In genomic region chr10:75505293-75505692, GRCh38 we compare ENCODE assay signal across 28 cellular contexts.
"Had no signal": no experiment of that assay in that cellular context is flagged by ENCODE, and none has a peak within 500 bp of the region (broad histone marks: within the 10 kb centered on the region; RNA-seq: fewer than 3 reads in every experiment).

No MANE protein-coding gene starts in this region.

- H3K36me3 ChIP-seq: left lung, lower lobe of right lung, pancreas, prostate gland, stomach, thyroid gland, transverse colon, upper lobe of left lung, vagina had no signal

- H3K4me1 ChIP-seq: testis had no signal

- H3K4me3 ChIP-seq: left lung, lower lobe of right lung, pancreas, prostate gland, skin epidermis, stomach, testis, thyroid gland, transverse colon, upper lobe of left lung, vagina had no signal

- DNase-seq: hippocampal formation; kidney glomerular epithelial cell; left cardiac atrium; left lung; lower lobe of right lung; mammary epithelial cell; mesendoderm; naive B cell; natural killer cell; nucleus accumbens; pancreas; posterior cingulate gyrus; retina; right cardiac atrium; stimulated activated CD4-positive, alpha-beta T cell treated with anti-CD3 and anti-CD28 coated beads, Interleukin-12 subunit alpha, Interleukin-12 subunit beta, amount 100 ng/mL, for 4 hours; stimulated activated CD4-positive, alpha-beta T cell treated with anti-CD3 and anti-CD28 coated beads, Interleukin-15, amount 100 ng/mL, for 24 hours; stimulated activated CD4-positive, alpha-beta T cell treated with anti-CD3 and anti-CD28 coated beads, Interleukin-2, amount 100 ng/mL, for 24 hours; stimulated activated CD4-positive, alpha-beta T cell treated with anti-CD3 and anti-CD28 coated beads, Interleukin-4, amount 100 ng/mL, for 1 hour; stimulated activated naive B cell treated with anti-CD40 and anti-IgM and Interleukin-4, amounts not matched to agents 10 μg/mL and 1 μg/mL and 100 μg/mL, for 72 hours; stimulated activated naive CD8-positive, alpha-beta T cell treated with anti-CD3 and anti-CD28 coated beads, Interleukin-15, Interleukin-2, amounts not matched to agents 100 U/mL and 50 U/mL, for 24 hours; stomach; testis; thyroid gland; transverse colon; upper lobe of left lung had no signal

- H3K9me3 ChIP-seq: left lung, lower lobe of right lung, pancreas, prostate gland, stomach, testis, thyroid gland, transverse colon, upper lobe of left lung, vagina had no signal

- ATAC-seq: left cardiac atrium; left lung; lower lobe of right lung; natural killer cell; pancreas; right cardiac atrium; stimulated activated naive CD8-positive, alpha-beta T cell treated with anti-CD3 and anti-CD28 coated beads, Interleukin-15, Interleukin-2, amounts not matched to agents 100 U/mL and 50 U/mL, for 24 hours had no signal

- H3K27ac ChIP-seq: left lung, lower lobe of right lung, pancreas, prostate gland, skin epidermis, stomach, testis, thyroid gland, transverse colon, upper lobe of left lung, vagina had no signal

- H3K27me3 ChIP-seq: left lung, pancreas, stomach, testis, thyroid gland, transverse colon, upper lobe of left lung, vagina had no signal
